14 cellular contexts compared by ENCODE assay signal in genomic region chr9:125963932-125964331, GRCh38.
DNase-seq lines count a peak whose midpoint lies in the region; TF ChIP-seq lines count a peak whose summit lies in the region.
"Had no signal": no experiment of that assay in that cellular context is flagged by ENCODE, and none has a peak within 500 bp of the region (broad histone marks: within the 10 kb centered on the region; RNA-seq: fewer than 3 reads in every experiment).

No MANE protein-coding gene starts in this region.

- H3K4me3 Mint-ChIP-seq in brain, result no peak overlapping the region
- H3K4me3 Mint-ChIP-seq: CD4-positive, alpha-beta memory T cell had no signal

- H2BK5ac ChIP-seq in trophoblast cell (ENCODE audit: low read depth, low read length, poor library complexity), result no peak overlapping the region

- no peaks in the 10 kb centered on the region for H3K4me1 ChIP-seq in trophoblast cell (ENCODE audit: control insufficient read depth in 1 of 2, insufficient read depth in 2 of 2, low read length in 2 of 2)
- no peaks in the 10 kb centered on the region for H3K4me1 ChIP-seq in ascending aorta

- no peak overlapping the region for H2AFZ ChIP-seq in trophoblast cell (ENCODE audit: insufficient read depth, low read length, poor library complexity)
- H2AFZ ChIP-seq: GM23248 had no signal

- no peak overlapping the region for H3K14ac ChIP-seq in trophoblast cell (ENCODE audit: low read length)

- no peak overlapping the region for H2AK5ac ChIP-seq in trophoblast cell (ENCODE audit: low read length)

- H3K4me2 ChIP-seq in trophoblast cell (ENCODE audit: low read length), result no peak overlapping the region

- H3K79me1 ChIP-seq in trophoblast cell (ENCODE audit: low read length), result no peaks in the 10 kb centered on the region

- no peak overlapping the region for H2BK12ac ChIP-seq in trophoblast cell (ENCODE audit: low read length)

- no peak overlapping the region for H4K12ac ChIP-seq in trophoblast cell (ENCODE audit: low read depth, low read length)

- peaks cover 3% of the 10 kb centered on the region for H3K27me3 Mint-ChIP-seq in brain
- H3K27me3 Mint-ChIP-seq: CD4-positive, alpha-beta memory T cell had no signal

- intact Hi-C loops in ascending aorta (cut with DNase I), result no loop called here

- no peak overlapping the region for H3K23ac ChIP-seq in trophoblast cell (ENCODE audit: low read length)

- no peaks in the 10 kb centered on the region for H3K9me3 Mint-ChIP-seq in brain
- H3K9me3 Mint-ChIP-seq: CD4-positive, alpha-beta memory T cell had no signal

- peaks cover 4 to 8% of the 10 kb centered on the region in 2 experiments for H3K36me3 ChIP-seq in trophoblast cell (ENCODE audit: control insufficient read depth in 1 of 2, insufficient read depth in 2 of 2, low read length in 2 of 2)
- H3K36me3 ChIP-seq in ascending aorta, result peaks cover 5 to 6% of the 10 kb centered on the region in 2 donors
- peaks cover 52% of the 10 kb centered on the region for H3K36me3 ChIP-seq in WERI-Rb-1
- H3K36me3 ChIP-seq: BE2C had no signal

- H3K4me3 ChIP-seq in trophoblast cell (ENCODE audit: low read depth, low read length) (no peak overlapping the region), ascending aorta (no peak overlapping the region), WERI-Rb-1 (ENCODE audit: low read depth, low read length) (no peak overlapping the region)
- H3K4me3 ChIP-seq: GM23248 had no signal

- no CpG with 5 or more reads among the region's 2 CpGs for WGBS in trophoblast cell (ENCODE audit: extremely low coverage, insufficient coverage, insufficient read length)

- H3K27ac ChIP-seq in trophoblast cell (ENCODE audit: low read depth, low read length) (no peak overlapping the region), ascending aorta (no peak overlapping the region), WERI-Rb-1 (no peak overlapping the region)
- H3K27ac ChIP-seq: C4-2B, GM23248 had no signal

- peak overlapping the region in 3 of 5 experiments; percentile 66 to 92 (median 87) for H3K27ac Mint-ChIP-seq in brain

- no peak overlapping the region for H2BK120ac ChIP-seq in trophoblast cell (ENCODE audit: insufficient read depth, low read length, poor library complexity)

- H3K79me2 ChIP-seq in trophoblast cell (ENCODE audit: control insufficient read depth, insufficient read depth, low read length, poor library complexity), result no peaks in the 10 kb centered on the region

- no peak overlapping the region for H3K18ac ChIP-seq in trophoblast cell (ENCODE audit: low read length)

- TF ChIP-seq CTCF in brain (conservative IDR thresholded peaks at IDR 0.05) (no peak), ascending aorta (IDR thresholded peaks at IDR 0.05) (no peak), WERI-Rb-1 (IDR thresholded peaks at IDR 0.05; ENCODE audit: low read depth, low read length) (no peak)

- H4K91ac ChIP-seq in trophoblast cell (ENCODE audit: low read depth, low read length), result no peak overlapping the region

- no peak overlapping the region for H4K8ac ChIP-seq in trophoblast cell (ENCODE audit: low read depth, low read length)

- no peaks in the 10 kb centered on the region for H3K27me3 ChIP-seq in trophoblast cell (ENCODE audit: insufficient read depth, low read length)
- no peaks in the 10 kb centered on the region for H3K27me3 ChIP-seq in ascending aorta
- H3K27me3 ChIP-seq in WERI-Rb-1 (ENCODE audit: insufficient read depth, low read depth, severe bottlenecking), result no peaks in the 10 kb centered on the region
- H3K27me3 ChIP-seq: BE2C had no signal

- H3K9ac ChIP-seq in trophoblast cell (ENCODE audit: low read length), result no peak overlapping the region
- H3K9ac ChIP-seq: GM23248 had no signal

- H3K4ac ChIP-seq in trophoblast cell (ENCODE audit: low read depth, low read length), result no peak overlapping the region

- H3K9me3 ChIP-seq in trophoblast cell (ENCODE audit: insufficient read depth, low read depth, low read length) (no peaks in the 10 kb centered on the region), ascending aorta (no peaks in the 10 kb centered on the region), WERI-Rb-1 (ENCODE audit: severe bottlenecking) (no peaks in the 10 kb centered on the region)
- H3K9me3 ChIP-seq: BE2C had no signal

- peaks cover 43% of the 10 kb centered on the region for H3K36me3 Mint-ChIP-seq in brain

- DNase-seq in NCI-H226 (peak; percentile 38), trophoblast cell (peak; percentile 19 to 73), NCI-H82 (lab: John Stamatoyannopoulos, UW) (no peak), ascending aorta (ENCODE audit: low spot score in 2 of 2) (no peak), WERI-Rb-1 (no peak)
- DNase-seq in stimulated activated CD4-positive, alpha-beta T cell treated with anti-CD3 and anti-CD28 coated beads, Interleukin-2, amount 100 ng/mL, for 48 hours, result no peak
- DNase-seq: BE2C; CD4-positive, alpha-beta memory T cell; DMS79; EL; GM23248; H7 had no signal

- peaks cover 87% of the 10 kb centered on the region for H3K4me1 Mint-ChIP-seq in brain

Comparison
In these comparisons a context has a peak if more than half of its experiments do, and no peak if none do; other contexts are left out.
1. DNase-seq: peak in NCI-H226 (single experiment) and trophoblast cell (2 of 2); none in NCI-H82 (single experiment), stimulated activated CD4-positive, alpha-beta T cell treated with anti-CD3 and anti-CD28 coated beads, Interleukin-2, amount 100 ng/mL, for 48 hours (0 of 2), ascending aorta (0 of 2) and WERI-Rb-1 (single experiment).